In genomic region chr2:22499082-22499844, GRCh38 we compare ENCODE assay signal across 17 cellular contexts.
DNase-seq lines count a peak whose midpoint lies in the region; ATAC-seq and TF ChIP-seq lines count a peak whose summit lies in the region.
"Had no signal": no experiment of that assay in that cellular context is flagged by ENCODE, and none has a peak within 500 bp of the region (broad histone marks: within the 10 kb centered on the region; RNA-seq: fewer than 3 reads in every experiment).

No MANE protein-coding gene starts in this region.

- no peaks in the 10 kb centered on the region for H3K9me3 Mint-ChIP-seq in endothelial cell (ENCODE audit: unreplicated experiment)

- no peak overlapping the region for H3K4me2 ChIP-seq in hepatocyte

- ATAC-seq in Right ventricle myocardium inferior (peak; percentile 92), psoas muscle (peak in 3 of 4 donors; percentile 67 to 81 (median 73)), aorta (ENCODE audit: low FRiP score) (peak; percentile 91)

- H3K27me3 ChIP-seq in hepatocyte, result no peaks in the 10 kb centered on the region
- H3K27me3 ChIP-seq in psoas muscle (ENCODE audit: insufficient read depth in 3 of 3, low read length in 2 of 3), result no peaks in the 10 kb centered on the region
- H3K27me3 ChIP-seq in aorta (ENCODE audit: control insufficient read depth in 1 of 2, insufficient read depth in 2 of 2, low read length in 1 of 2), result no peaks in the 10 kb centered on the region
- H3K27me3 ChIP-seq: thyroid gland had no signal

- H3K36me3 ChIP-seq in hepatocyte (replicated peaks; ENCODE audit: insufficient read depth, low read depth) (no peaks in the 10 kb centered on the region), psoas muscle (ENCODE audit: insufficient read depth in 1 of 2, low read depth in 1 of 2) (no peaks in the 10 kb centered on the region), aorta (ENCODE audit: control insufficient read depth in 1 of 2, insufficient read depth in 2 of 2, low read length in 1 of 2) (no peaks in the 10 kb centered on the region)
- H3K36me3 ChIP-seq: thyroid gland had no signal

- peak overlapping the region; percentile 10 for H2AFZ ChIP-seq in hepatocyte

- H3K36me3 Mint-ChIP-seq in endothelial cell (ENCODE audit: low read depth, unreplicated experiment), result no peaks in the 10 kb centered on the region
- H3K36me3 Mint-ChIP-seq: CD14-positive monocyte had no signal

- H3K9me3 ChIP-seq in hepatocyte (ENCODE audit: low read depth), result no peaks in the 10 kb centered on the region
- H3K9me3 ChIP-seq in psoas muscle, result no peaks in the 10 kb centered on the region
- H3K9me3 ChIP-seq in aorta (ENCODE audit: control insufficient read depth, low read length), result peaks cover 2% of the 10 kb centered on the region
- H3K9me3 ChIP-seq: thyroid gland had no signal

- WGBS in hepatocyte (ENCODE audit: low lambda C conversion rate, missing lambda C conversion rate), result 88% methylated on average over 4 of the region's 4 CpGs
- WGBS in psoas muscle, 3 donors, result 71 to 79% (median 76%) methylated on average over 4 of the region's 4 CpGs
- WGBS in aorta, 2 donors, result 34 to 38% methylated on average over 4 of the region's 4 CpGs

- intact Hi-C loops in Right ventricle myocardium inferior (cut with DNase I), result no loop called here
- intact Hi-C loops in cardiac septum (cut with DNase I), result no loop called here
- intact Hi-C loops in psoas muscle (cut with DNase I), result no loop called here
- intact Hi-C loops in aorta (cut with DNase I), result no loop called here

- H3K9me2 ChIP-seq in hepatocyte (replicated peaks; ENCODE audit: insufficient read depth), result no peaks in the 10 kb centered on the region

- no peaks in the 10 kb centered on the region for H3K27me3 Mint-ChIP-seq in endothelial cell (ENCODE audit: unreplicated experiment)
- H3K27me3 Mint-ChIP-seq: activated CD4-positive, alpha-beta T cell treated with anti-CD3 and anti-CD28 coated beads, Interleukin-2, amount 10 ng/mL, durations not matched to agents 24 days and 14 days had no signal

- H3K27ac Mint-ChIP-seq in endothelial cell (ENCODE audit: unreplicated experiment), result no peak overlapping the region
- H3K27ac Mint-ChIP-seq: activated CD4-positive, alpha-beta T cell treated with anti-CD3 and anti-CD28 coated beads, Interleukin-2, amount 10 ng/mL, durations not matched to agents 24 days and 14 days had no signal

- H3K4me3 Mint-ChIP-seq in endothelial cell (ENCODE audit: unreplicated experiment), result no peak overlapping the region
- H3K4me3 Mint-ChIP-seq: activated CD4-positive, alpha-beta T cell treated with anti-CD3 and anti-CD28 coated beads, Interleukin-2, amount 10 ng/mL, durations not matched to agents 24 days and 14 days; CD14-positive monocyte had no signal

- no peaks in the 10 kb centered on the region for H3K4me1 Mint-ChIP-seq in endothelial cell (ENCODE audit: unreplicated experiment)
- H3K4me1 Mint-ChIP-seq: activated CD4-positive, alpha-beta T cell treated with anti-CD3 and anti-CD28 coated beads, Interleukin-2, amount 10 ng/mL, durations not matched to agents 24 days and 14 days; CD14-positive monocyte had no signal

- peak overlapping the region; percentile 7 for H3K27ac ChIP-seq in hepatocyte
- H3K27ac ChIP-seq in psoas muscle, result no peak overlapping the region
- peak overlapping the region in 1 of 2 donors; percentile 94 for H3K27ac ChIP-seq in aorta (ENCODE audit: low read depth in 1 of 2, low read length in 2 of 2)
- H3K27ac ChIP-seq: RWPE1 had no signal

- H4K20me1 ChIP-seq in hepatocyte (ENCODE audit: insufficient read depth, poor library complexity, severe bottlenecking), result no peaks in the 10 kb centered on the region

- H3K4me1 ChIP-seq in hepatocyte (ENCODE audit: insufficient read depth) (no peaks in the 10 kb centered on the region), psoas muscle (no peaks in the 10 kb centered on the region), aorta (ENCODE audit: control insufficient read depth in 1 of 2, insufficient read depth in 2 of 2, low read length in 2 of 2) (peaks cover 0 to 8% of the 10 kb centered on the region in 2 donors)
- H3K4me1 ChIP-seq: thyroid gland had no signal

- no peaks in the 10 kb centered on the region for H3K79me2 ChIP-seq in hepatocyte

- TF ChIP-seq CTCF in hepatocyte (IDR thresholded peaks at IDR 0.05; ENCODE audit: poor library complexity), result no peak
- no peak for TF ChIP-seq CTCF in psoas muscle (IDR thresholded peaks at IDR 0.05)
- no peak for TF ChIP-seq CTCF in endothelial cell (IDR thresholded peaks at IDR 0.05; ENCODE audit: unreplicated experiment)

- H3K4me3 ChIP-seq in hepatocyte, result no peak overlapping the region
- no peak overlapping the region for H3K4me3 ChIP-seq in psoas muscle
- no peak overlapping the region for H3K4me3 ChIP-seq in aorta (ENCODE audit: low read length in 2 of 2)
- H3K4me3 ChIP-seq: thyroid gland had no signal

- DNase-seq in Right ventricle myocardium inferior (ENCODE audit: missing footprints) (no peak), cardiac septum (ENCODE audit: low spot score) (no peak), hepatocyte (ENCODE audit: low spot score) (no peak), psoas muscle (peak in 1 of 2 donors; percentile 26), aorta (peak in 1 of 2 donors; percentile 67), cortex of kidney (lab: John Stamatoyannopoulos, UW) (no peak), endothelial cell (ENCODE audit: low spot score) (no peak), SKM-1 treated with dmso at 0.1 percent for 144 hours (lab: John Stamatoyannopoulos, UW; ENCODE audit: unreplicated experiment) (no peak)
- DNase-seq: activated CD4-positive, alpha-beta T cell treated with anti-CD3 and anti-CD28 coated beads, Interleukin-2, amount 10 ng/mL, durations not matched to agents 24 days and 14 days; activated CD8-positive, alpha-beta memory T cell treated with anti-CD3 and anti-CD28 coated beads, Interleukin-2, amount 50 U/mL, for 4 hours; DMS53; Kasumi-1; NCI-H1417 treated with DMSO at 0.1 percent for 48 hours; SW 1271 had no signal
